ENCODE assay signal across 9 cellular contexts in the genomic region with DNA sequence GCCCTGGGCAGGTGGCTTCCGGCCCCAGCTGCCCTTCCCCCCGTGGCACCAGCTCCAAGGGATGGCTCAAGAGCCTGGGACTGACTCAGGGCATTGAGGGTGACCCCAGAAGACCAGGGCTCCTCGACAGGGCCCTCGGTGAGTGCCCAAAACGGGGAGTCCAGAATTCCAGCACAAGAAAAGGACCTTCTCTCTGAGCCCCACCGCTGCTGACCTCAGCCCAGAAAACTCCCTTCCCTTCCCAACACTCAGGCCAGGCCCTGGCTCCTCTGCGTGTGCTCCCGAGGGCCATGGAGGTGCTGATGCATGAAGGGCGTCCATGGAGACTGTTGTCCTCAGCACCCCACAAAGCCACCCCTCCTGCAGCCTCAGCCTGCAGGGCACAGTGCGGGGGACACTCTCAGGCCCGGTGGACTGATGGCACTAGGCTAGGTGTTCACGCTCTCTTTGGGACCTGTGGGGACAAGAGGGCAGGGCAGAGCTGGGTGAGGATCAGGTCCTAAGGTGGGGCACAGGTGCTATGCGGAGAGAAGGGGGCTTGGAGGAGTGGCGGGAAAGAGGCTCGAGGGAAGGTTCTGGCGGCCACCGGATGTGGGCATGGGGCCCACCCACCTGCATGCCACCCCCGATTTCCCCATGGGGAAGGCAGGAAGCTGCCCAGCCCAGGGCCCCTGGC. TPM values are rescaled to one million over a fixed set of nuclear protein-coding genes. Genes with fewer than 3 reads are reported as not detected.
DNase-seq lines count a peak whose midpoint lies in the region; ATAC-seq and TF ChIP-seq lines count a peak whose summit lies in the region.
"Had no signal": no experiment of that assay in that cellular context is flagged by ENCODE, and none has a peak within 500 bp of the region (broad histone marks: within the 10 kb centered on the region; RNA-seq: fewer than 3 reads in every experiment).

No MANE protein-coding gene starts in this region.

- H3K27me3 ChIP-seq in KMS-11 (ENCODE audit: insufficient read depth, low read depth) (no peaks in the 10 kb centered on the region), left lung (peaks cover 0 to 23% of the 10 kb centered on the region in 2 donors)

- H3K4me2 ChIP-seq in KMS-11, result peak overlapping the region; percentile 95

- no peaks in the 10 kb centered on the region for H3K9me3 ChIP-seq in left lung

- peaks cover 64% of the 10 kb centered on the region for H3K4me1 ChIP-seq in KMS-11 (ENCODE audit: low read depth, poor library complexity, severe bottlenecking)
- H3K4me1 ChIP-seq in left lung, result peaks cover 15 to 58% of the 10 kb centered on the region in 2 donors

- peak overlapping the region; percentile 100 for H3K27ac Mint-ChIP-seq in activated CD4-positive, alpha-beta memory T cell treated with anti-CD3 and anti-CD28 coated beads, Interleukin-2, amount 10 ng/mL, durations not matched to agents 7 days and 5 days
- peak overlapping the region; percentile 100 for H3K27ac Mint-ChIP-seq in stimulated activated memory B cell treated with anti-CD40 and anti-IgM and Interleukin-4, amounts not matched to agents 10 μg/mL and 1 μg/mL and 100 μg/mL, for 72 hours

- DNase-seq in activated CD4-positive, alpha-beta memory T cell treated with anti-CD3 and anti-CD28 coated beads, Interleukin-2, amount 10 ng/mL, durations not matched to agents 7 days and 5 days, result peak; percentile 70
- no peak for DNase-seq in left lung
- DNase-seq in NCI-H1930 (lab: John Stamatoyannopoulos, UW), result no peak
- no peak for DNase-seq in ureter (ENCODE audit: low spot score)

- peaks cover 52% of the 10 kb centered on the region for H3K4me1 Mint-ChIP-seq in activated CD4-positive, alpha-beta memory T cell treated with anti-CD3 and anti-CD28 coated beads, Interleukin-2, amount 10 ng/mL, durations not matched to agents 7 days and 5 days
- peaks cover 76% of the 10 kb centered on the region for H3K4me1 Mint-ChIP-seq in stimulated activated memory B cell treated with anti-CD40 and anti-IgM and Interleukin-4, amounts not matched to agents 10 μg/mL and 1 μg/mL and 100 μg/mL, for 72 hours

- POLR2A ChIA-PET in activated CD4-positive, alpha-beta memory T cell treated with anti-CD3 and anti-CD28 coated beads, Interleukin-2, amount 10 ng/mL, durations not matched to agents 7 days and 5 days (lab: Charles Lee), result interaction anchor here (1.0 to 22.3 kb wide), 26 partner anchors 10 to 1632 kb away, joined by 3 to 1460 read pairs (median 6); a partner anchor contains a TSS

- H3K36me3 ChIP-seq in KMS-11 (ENCODE audit: insufficient read depth), result peaks cover 11% of the 10 kb centered on the region; the same call in 1 of the 2 replicates
- peaks cover 0 to 9% of the 10 kb centered on the region in 2 donors for H3K36me3 ChIP-seq in left lung

- peaks cover 63% of the 10 kb centered on the region for H3K36me3 Mint-ChIP-seq in activated CD4-positive, alpha-beta memory T cell treated with anti-CD3 and anti-CD28 coated beads, Interleukin-2, amount 10 ng/mL, durations not matched to agents 7 days and 5 days (ENCODE audit: low read depth)
- peaks cover 30% of the 10 kb centered on the region for H3K36me3 Mint-ChIP-seq in stimulated activated memory B cell treated with anti-CD40 and anti-IgM and Interleukin-4, amounts not matched to agents 10 μg/mL and 1 μg/mL and 100 μg/mL, for 72 hours

- peaks cover 7% of the 10 kb centered on the region; the same call in 1 of the 2 replicates for H4K20me1 ChIP-seq in KMS-11 (ENCODE audit: insufficient read depth)

- peaks cover 2% of the 10 kb centered on the region for H3K27me3 Mint-ChIP-seq in activated CD4-positive, alpha-beta memory T cell treated with anti-CD3 and anti-CD28 coated beads, Interleukin-2, amount 10 ng/mL, durations not matched to agents 7 days and 5 days
- peaks cover 8% of the 10 kb centered on the region for H3K27me3 Mint-ChIP-seq in stimulated activated memory B cell treated with anti-CD40 and anti-IgM and Interleukin-4, amounts not matched to agents 10 μg/mL and 1 μg/mL and 100 μg/mL, for 72 hours

- H2AFZ ChIP-seq in KMS-11 (ENCODE audit: low read depth), result no peak overlapping the region

- no peak overlapping the region for H3K4me3 ChIP-seq in KMS-11 (IDR thresholded peaks at IDR 0.05; ENCODE audit: insufficient read depth, low read depth, low read length)
- peak overlapping the region; percentile 12 to 86 for H3K4me3 ChIP-seq in left lung

- peaks cover 72% of the 10 kb centered on the region for H3K79me2 ChIP-seq in KMS-11 (ENCODE audit: insufficient read depth, low read depth)

- peak overlapping the region; percentile 100 for H3K9ac ChIP-seq in KMS-11

- no peaks in the 10 kb centered on the region for H3K9me3 Mint-ChIP-seq in activated CD4-positive, alpha-beta memory T cell treated with anti-CD3 and anti-CD28 coated beads, Interleukin-2, amount 10 ng/mL, durations not matched to agents 7 days and 5 days
- no peaks in the 10 kb centered on the region for H3K9me3 Mint-ChIP-seq in stimulated activated memory B cell treated with anti-CD40 and anti-IgM and Interleukin-4, amounts not matched to agents 10 μg/mL and 1 μg/mL and 100 μg/mL, for 72 hours

- H3K4me3 Mint-ChIP-seq in activated CD4-positive, alpha-beta memory T cell treated with anti-CD3 and anti-CD28 coated beads, Interleukin-2, amount 10 ng/mL, durations not matched to agents 7 days and 5 days, result peak overlapping the region; percentile 98
- H3K4me3 Mint-ChIP-seq in stimulated activated memory B cell treated with anti-CD40 and anti-IgM and Interleukin-4, amounts not matched to agents 10 μg/mL and 1 μg/mL and 100 μg/mL, for 72 hours, result peak overlapping the region; percentile 98

- ATAC-seq in left lung (no peak), GM19351 (IDR thresholded peaks at IDR 0.05; ENCODE audit: unreplicated experiment) (no peak), HG02610 (IDR thresholded peaks at IDR 0.05; ENCODE audit: unreplicated experiment) (no peak)
- peak; percentile 0 for ATAC-seq in stimulated activated memory B cell treated with anti-CD40 and anti-IgM and Interleukin-4, amounts not matched to agents 10 μg/mL and 1 μg/mL and 100 μg/mL, for 72 hours

- TF ChIP-seq CTCF in KMS-11 (conservative IDR thresholded peaks at IDR 0.05; ENCODE audit: low read depth, low read length), result no peak
- no peak for TF ChIP-seq CTCF in left lung (IDR thresholded peaks at IDR 0.05)

- H3K27ac ChIP-seq in KMS-11, result peak overlapping the region; percentile 96
- H3K27ac ChIP-seq in left lung, result peak overlapping the region; percentile 67 to 100

- intact Hi-C loops in left lung (cut with DNase I), result no loop called here

- CTCF ChIA-PET in activated CD4-positive, alpha-beta memory T cell treated with anti-CD3 and anti-CD28 coated beads, Interleukin-2, amount 10 ng/mL, durations not matched to agents 7 days and 5 days (lab: Charles Lee), result interaction anchor here (0.7 to 2.4 kb wide), 9 partner anchors 8 to 85 kb away, joined by 3 to 30 read pairs (median 4); a partner anchor contains a TSS

RNA-seq across cellular contexts. Expression of a gene that starts 4.3 kb away (rescaled TPM):
- total RNA-seq in activated CD4-positive, alpha-beta memory T cell treated with anti-CD3 and anti-CD28 coated beads, Interleukin-2, amount 10 ng/mL, durations not matched to agents 7 days and 5 days, result 10 to 100 TPM; 60.9 to 69.4 TPM
- total RNA-seq in left lung (10 to 100 TPM in 1 of 2 donors, 1 to 10 TPM in 1; 7.9 to 10.2 TPM), ureter (21.0 TPM)

RNA-seq across cellular contexts. Expression of a gene that starts 19.1 kb away (rescaled TPM):
- 10 to 100 TPM; 85.8 to 91.0 TPM for total RNA-seq in activated CD4-positive, alpha-beta memory T cell treated with anti-CD3 and anti-CD28 coated beads, Interleukin-2, amount 10 ng/mL, durations not matched to agents 7 days and 5 days
- 10 to 100 TPM; 68.4 to 69.0 TPM for total RNA-seq in left lung
- 55.2 TPM for total RNA-seq in ureter

RNA-seq across cellular contexts. Expression of a gene that starts 52.1 kb away (rescaled TPM):
- under 1 TPM; 0.08 to 0.38 TPM for total RNA-seq in activated CD4-positive, alpha-beta memory T cell treated with anti-CD3 and anti-CD28 coated beads, Interleukin-2, amount 10 ng/mL, durations not matched to agents 7 days and 5 days
- total RNA-seq in left lung (1 to 10 TPM; 1.0 to 1.5 TPM), ureter (0.23 TPM)
- total RNA-seq: renal cortical epithelial cell had no signal
